ENCODE assay signal across 25 cellular contexts in the genomic region with DNA sequence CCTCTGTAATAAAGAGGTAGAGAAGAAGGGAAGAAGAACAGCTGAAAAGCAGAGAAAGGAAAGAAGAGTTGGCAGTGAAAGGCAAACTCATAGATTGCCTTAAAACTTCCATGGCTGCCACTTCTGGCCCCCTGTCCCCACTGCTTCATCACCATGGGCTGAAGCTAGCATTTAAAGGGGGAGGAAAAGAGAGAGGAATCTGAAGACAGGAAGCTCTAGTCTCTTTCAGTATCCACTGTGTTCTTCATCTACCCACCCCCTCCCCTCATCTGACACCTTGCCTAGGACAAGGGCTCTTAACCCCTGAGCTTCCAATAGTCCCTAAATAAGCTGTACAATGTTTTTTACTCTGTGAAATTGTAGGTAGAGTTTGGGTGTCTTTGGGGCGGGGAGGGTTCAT.
"Had no signal": no experiment of that assay in that cellular context is flagged by ENCODE, and none has a peak within 500 bp of the region (broad histone marks: within the 10 kb centered on the region; RNA-seq: fewer than 3 reads in every experiment).

No MANE protein-coding gene starts in this region.

- H3K4me1 ChIP-seq: esophagus squamous epithelium, gastroesophageal sphincter, lower lobe of right lung, psoas muscle, right atrium auricular region, tibial artery had no signal

- H3K9me3 Mint-ChIP-seq: activated naive CD8-positive, alpha-beta T cell treated with anti-CD3 and anti-CD28 coated beads for 36 hours; activated T-cell treated with anti-CD3 and anti-CD28 coated beads, Interleukin-2, amount 50 U/mL, for 24 hours; activated T-helper 17 cell treated with anti-CD3 and anti-CD28 coated beads, Interleukin-2, amount 50 U/mL, for 72 hours; central memory CD8-positive, alpha-beta T cell; effector memory CD8-positive, alpha-beta T cell; naive thymus-derived CD4-positive, alpha-beta T cell; stimulated activated naive CD8-positive, alpha-beta T cell treated with anti-CD3 and anti-CD28 coated beads, Interleukin-15, Interleukin-2, amounts not matched to agents 100 ng/mL and 50 ng/mL, for 24 hours; T-cell; T-helper 2 cell treated with Interferon-gamma antibody and Interleukin-4, amounts not matched to agents 5 μg/mL and 100 μg/mL, for 36 hours had no signal

- H3K27ac ChIP-seq: esophagus squamous epithelium, gastroesophageal sphincter, lower lobe of right lung, ovary, psoas muscle, right atrium auricular region, tibial artery had no signal

- H3K9me3 ChIP-seq: esophagus squamous epithelium, gastroesophageal sphincter, lower lobe of right lung, ovary, psoas muscle, right atrium auricular region, tibial artery had no signal

- H3K36me3 ChIP-seq: esophagus squamous epithelium, gastroesophageal sphincter, lower lobe of right lung, ovary, right atrium auricular region, tibial artery had no signal

- FAIRE-seq: astrocyte, colon had no signal

- ATAC-seq: activated T-helper 17 cell treated with anti-CD3 and anti-CD28 coated beads, Interleukin-2, amount 50 U/mL, for 72 hours; effector memory CD8-positive, alpha-beta T cell; gastroesophageal sphincter; lower lobe of right lung; naive thymus-derived CD4-positive, alpha-beta T cell; psoas muscle; T-cell had no signal

- H3K27me3 Mint-ChIP-seq: activated naive CD8-positive, alpha-beta T cell treated with anti-CD3 and anti-CD28 coated beads for 36 hours; activated T-helper 17 cell treated with anti-CD3 and anti-CD28 coated beads, Interleukin-2, amount 50 U/mL, for 72 hours; central memory CD8-positive, alpha-beta T cell; effector memory CD8-positive, alpha-beta T cell; T-cell had no signal

- H3K4me3 Mint-ChIP-seq: activated naive CD8-positive, alpha-beta T cell treated with anti-CD3 and anti-CD28 coated beads for 36 hours; activated T-cell treated with anti-CD3 and anti-CD28 coated beads, Interleukin-2, amount 50 U/mL, for 24 hours; activated T-helper 17 cell treated with anti-CD3 and anti-CD28 coated beads, Interleukin-2, amount 50 U/mL, for 72 hours; central memory CD8-positive, alpha-beta T cell; effector memory CD8-positive, alpha-beta T cell; naive thymus-derived CD4-positive, alpha-beta T cell; stimulated activated naive CD8-positive, alpha-beta T cell treated with anti-CD3 and anti-CD28 coated beads, Interleukin-15, Interleukin-2, amounts not matched to agents 100 ng/mL and 50 ng/mL, for 24 hours; T-cell; T-helper 2 cell treated with Interferon-gamma antibody and Interleukin-4, amounts not matched to agents 5 μg/mL and 100 μg/mL, for 36 hours had no signal

- DNase-seq: activated CD8-positive, alpha-beta memory T cell treated with anti-CD3 and anti-CD28 coated beads for 24 hours; activated CD8-positive, alpha-beta memory T cell treated with anti-CD3 and anti-CD28 coated beads, Interleukin-2, amount 50 U/mL, for 4 hours; activated naive CD8-positive, alpha-beta T cell treated with anti-CD3 and anti-CD28 coated beads for 36 hours; activated T-cell treated with anti-CD3 and anti-CD28 coated beads, Interleukin-2, amount 50 U/mL, for 24 hours; effector memory CD8-positive, alpha-beta T cell; esophagus squamous epithelium; head of caudate nucleus; hypothalamus; kidney; lower lobe of right lung; naive thymus-derived CD4-positive, alpha-beta T cell; ovary; psoas muscle; stimulated activated CD4-positive, alpha-beta T cell treated with anti-CD3 and anti-CD28 coated beads, Interleukin-12 subunit alpha, Interleukin-12 subunit beta, amount 100 ng/mL, for 4 hours; stimulated activated CD4-positive, alpha-beta T cell treated with anti-CD3 and anti-CD28 coated beads, Interleukin-4, amount 100 ng/mL, for 4 hours; T-cell; tibial artery had no signal

- H3K36me3 Mint-ChIP-seq: activated naive CD8-positive, alpha-beta T cell treated with anti-CD3 and anti-CD28 coated beads for 36 hours; naive thymus-derived CD4-positive, alpha-beta T cell; T-cell had no signal

- H3K4me1 Mint-ChIP-seq: activated T-helper 17 cell treated with anti-CD3 and anti-CD28 coated beads, Interleukin-2, amount 50 U/mL, for 72 hours; central memory CD8-positive, alpha-beta T cell; T-cell had no signal

- H3K27ac Mint-ChIP-seq: activated naive CD8-positive, alpha-beta T cell treated with anti-CD3 and anti-CD28 coated beads for 36 hours; activated T-cell treated with anti-CD3 and anti-CD28 coated beads, Interleukin-2, amount 50 U/mL, for 24 hours; activated T-helper 17 cell treated with anti-CD3 and anti-CD28 coated beads, Interleukin-2, amount 50 U/mL, for 72 hours; effector memory CD8-positive, alpha-beta T cell; naive thymus-derived CD4-positive, alpha-beta T cell; stimulated activated naive CD8-positive, alpha-beta T cell treated with anti-CD3 and anti-CD28 coated beads, Interleukin-15, Interleukin-2, amounts not matched to agents 100 ng/mL and 50 ng/mL, for 24 hours; T-cell; T-helper 2 cell treated with Interferon-gamma antibody and Interleukin-4, amounts not matched to agents 5 μg/mL and 100 μg/mL, for 36 hours had no signal

- H3K4me3 ChIP-seq: esophagus squamous epithelium, gastroesophageal sphincter, lower lobe of right lung, ovary, psoas muscle, right atrium auricular region, tibial artery had no signal

- H3K27me3 ChIP-seq: gastroesophageal sphincter, ovary, right atrium auricular region, tibial artery had no signal
